Comparison of ENCODE assay signal across 1 cellular context in genomic region chr5:138213161-138214029, GRCh38.
TF ChIP-seq lines count a peak whose summit lies in the region.

A gene with protein sequence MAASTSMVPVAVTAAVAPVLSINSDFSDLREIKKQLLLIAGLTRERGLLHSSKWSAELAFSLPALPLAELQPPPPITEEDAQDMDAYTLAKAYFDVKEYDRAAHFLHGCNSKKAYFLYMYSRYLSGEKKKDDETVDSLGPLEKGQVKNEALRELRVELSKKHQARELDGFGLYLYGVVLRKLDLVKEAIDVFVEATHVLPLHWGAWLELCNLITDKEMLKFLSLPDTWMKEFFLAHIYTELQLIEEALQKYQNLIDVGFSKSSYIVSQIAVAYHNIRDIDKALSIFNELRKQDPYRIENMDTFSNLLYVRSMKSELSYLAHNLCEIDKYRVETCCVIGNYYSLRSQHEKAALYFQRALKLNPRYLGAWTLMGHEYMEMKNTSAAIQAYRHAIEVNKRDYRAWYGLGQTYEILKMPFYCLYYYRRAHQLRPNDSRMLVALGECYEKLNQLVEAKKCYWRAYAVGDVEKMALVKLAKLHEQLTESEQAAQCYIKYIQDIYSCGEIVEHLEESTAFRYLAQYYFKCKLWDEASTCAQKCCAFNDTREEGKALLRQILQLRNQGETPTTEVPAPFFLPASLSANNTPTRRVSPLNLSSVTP (minus strand): TSS chr5:138213323. CDS start chr5:138213312, 11 bp downstream.

TF ChIP-seq in K562, 482 proteins besides CTCF, POLR2A, EP300 and RAD21 (continued from another document and continues in another):
- no peak for TF ChIP-seq ZNF609 (CRISPR knock-in tag; IDR thresholded peaks at IDR 0.05; ENCODE audit: borderline replicate concordance)
- no peak for TF ChIP-seq ARHGAP35 (IDR thresholded peaks at IDR 0.05; ENCODE audit: partially characterized antibody)
- TF ChIP-seq, protein P1, sequence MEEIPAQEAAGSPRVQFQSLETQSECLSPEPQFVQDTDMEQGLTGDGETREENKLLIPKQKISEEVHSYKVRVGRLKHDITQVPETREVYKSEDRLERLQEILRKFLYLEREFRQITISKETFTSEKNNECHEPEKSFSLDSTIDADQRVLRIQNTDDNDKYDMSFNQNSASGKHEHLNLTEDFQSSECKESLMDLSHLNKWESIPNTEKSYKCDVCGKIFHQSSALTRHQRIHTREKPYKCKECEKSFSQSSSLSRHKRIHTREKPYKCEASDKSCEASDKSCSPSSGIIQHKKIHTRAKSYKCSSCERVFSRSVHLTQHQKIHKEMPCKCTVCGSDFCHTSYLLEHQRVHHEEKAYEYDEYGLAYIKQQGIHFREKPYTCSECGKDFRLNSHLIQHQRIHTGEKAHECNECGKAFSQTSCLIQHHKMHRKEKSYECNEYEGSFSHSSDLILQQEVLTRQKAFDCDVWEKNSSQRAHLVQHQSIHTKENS (CRISPR knock-in tag; IDR thresholded peaks at IDR 0.05), result no peak
- TF ChIP-seq THAP12 (CRISPR knock-in tag; IDR thresholded peaks at IDR 0.05), result 0 out of 2 replicates have a peak, but pooled peaks have one; percentile 59
- TF ChIP-seq CEBPZ (IDR thresholded peaks at IDR 0.05; ENCODE audit: borderline replicate concordance, low read depth, low read length), result no peak
- peak; percentile 95 for TF ChIP-seq SUPT5H (IDR thresholded peaks at IDR 0.05)
- peak; percentile 90 for TF ChIP-seq TBP (optimal IDR thresholded peaks at IDR 0.05; ENCODE audit: low read depth, low read length)
- no peak for TF ChIP-seq NR1H2 (CRISPR knock-in tag; IDR thresholded peaks at IDR 0.05)
- TF ChIP-seq ZBTB11 (CRISPR knock-in tag; IDR thresholded peaks at IDR 0.05), result 0 out of 6 replicates have a peak, but pooled peaks of 1 of the 3 experiments have one; percentile 23
- no peak for TF ChIP-seq ZNF311 (CRISPR knock-in tag; IDR thresholded peaks at IDR 0.05)
- TF ChIP-seq, protein P2, sequence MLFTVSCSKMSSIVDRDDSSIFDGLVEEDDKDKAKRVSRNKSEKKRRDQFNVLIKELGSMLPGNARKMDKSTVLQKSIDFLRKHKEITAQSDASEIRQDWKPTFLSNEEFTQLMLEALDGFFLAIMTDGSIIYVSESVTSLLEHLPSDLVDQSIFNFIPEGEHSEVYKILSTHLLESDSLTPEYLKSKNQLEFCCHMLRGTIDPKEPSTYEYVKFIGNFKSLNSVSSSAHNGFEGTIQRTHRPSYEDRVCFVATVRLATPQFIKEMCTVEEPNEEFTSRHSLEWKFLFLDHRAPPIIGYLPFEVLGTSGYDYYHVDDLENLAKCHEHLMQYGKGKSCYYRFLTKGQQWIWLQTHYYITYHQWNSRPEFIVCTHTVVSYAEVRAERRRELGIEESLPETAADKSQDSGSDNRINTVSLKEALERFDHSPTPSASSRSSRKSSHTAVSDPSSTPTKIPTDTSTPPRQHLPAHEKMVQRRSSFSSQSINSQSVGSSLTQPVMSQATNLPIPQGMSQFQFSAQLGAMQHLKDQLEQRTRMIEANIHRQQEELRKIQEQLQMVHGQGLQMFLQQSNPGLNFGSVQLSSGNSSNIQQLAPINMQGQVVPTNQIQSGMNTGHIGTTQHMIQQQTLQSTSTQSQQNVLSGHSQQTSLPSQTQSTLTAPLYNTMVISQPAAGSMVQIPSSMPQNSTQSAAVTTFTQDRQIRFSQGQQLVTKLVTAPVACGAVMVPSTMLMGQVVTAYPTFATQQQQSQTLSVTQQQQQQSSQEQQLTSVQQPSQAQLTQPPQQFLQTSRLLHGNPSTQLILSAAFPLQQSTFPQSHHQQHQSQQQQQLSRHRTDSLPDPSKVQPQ (CRISPR knock-in tag; IDR thresholded peaks at IDR 0.05; ENCODE audit: borderline replicate concordance), result no peak
- TF ChIP-seq ZNF445 (CRISPR knock-in tag; IDR thresholded peaks at IDR 0.05; ENCODE audit: low read depth), result 0 out of 2 replicates have a peak, but pooled peaks have one; percentile 45
- TF ChIP-seq SMAD4 (CRISPR knock-in tag; conservative IDR thresholded peaks at IDR 0.05), result no peak
- no peak for TF ChIP-seq CREBBP (IDR thresholded peaks at IDR 0.05; ENCODE audit: low read depth, low read length)
- peak; percentile 43; the same call in 1 of the 2 replicates for TF ChIP-seq CXXC5 (CRISPR knock-in tag; IDR thresholded peaks at IDR 0.05)
- no peak for TF ChIP-seq HMG20B (CRISPR knock-in tag; IDR thresholded peaks at IDR 0.05)
- no peak for TF ChIP-seq ZNF324 (CRISPR knock-in tag; IDR thresholded peaks at IDR 0.05)
- no peak for TF ChIP-seq HDGF (IDR thresholded peaks at IDR 0.05)
- TF ChIP-seq, protein P3, sequence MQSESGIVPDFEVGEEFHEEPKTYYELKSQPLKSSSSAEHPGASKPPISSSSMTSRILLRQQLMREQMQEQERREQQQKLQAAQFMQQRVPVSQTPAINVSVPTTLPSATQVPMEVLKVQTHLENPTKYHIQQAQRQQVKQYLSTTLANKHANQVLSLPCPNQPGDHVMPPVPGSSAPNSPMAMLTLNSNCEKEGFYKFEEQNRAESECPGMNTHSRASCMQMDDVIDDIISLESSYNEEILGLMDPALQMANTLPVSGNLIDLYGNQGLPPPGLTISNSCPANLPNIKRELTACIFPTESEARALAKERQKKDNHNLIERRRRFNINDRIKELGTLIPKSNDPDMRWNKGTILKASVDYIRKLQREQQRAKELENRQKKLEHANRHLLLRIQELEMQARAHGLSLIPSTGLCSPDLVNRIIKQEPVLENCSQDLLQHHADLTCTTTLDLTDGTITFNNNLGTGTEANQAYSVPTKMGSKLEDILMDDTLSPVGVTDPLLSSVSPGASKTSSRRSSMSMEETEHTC (IDR thresholded peaks at IDR 0.05), result no peak
- no peak for TF ChIP-seq CBX1 (IDR thresholded peaks at IDR 0.05; ENCODE audit: low read depth)
- no peak for TF ChIP-seq DMBX1 (CRISPR knock-in tag; IDR thresholded peaks at IDR 0.05; ENCODE audit: borderline replicate concordance)
- TF ChIP-seq, protein P4, sequence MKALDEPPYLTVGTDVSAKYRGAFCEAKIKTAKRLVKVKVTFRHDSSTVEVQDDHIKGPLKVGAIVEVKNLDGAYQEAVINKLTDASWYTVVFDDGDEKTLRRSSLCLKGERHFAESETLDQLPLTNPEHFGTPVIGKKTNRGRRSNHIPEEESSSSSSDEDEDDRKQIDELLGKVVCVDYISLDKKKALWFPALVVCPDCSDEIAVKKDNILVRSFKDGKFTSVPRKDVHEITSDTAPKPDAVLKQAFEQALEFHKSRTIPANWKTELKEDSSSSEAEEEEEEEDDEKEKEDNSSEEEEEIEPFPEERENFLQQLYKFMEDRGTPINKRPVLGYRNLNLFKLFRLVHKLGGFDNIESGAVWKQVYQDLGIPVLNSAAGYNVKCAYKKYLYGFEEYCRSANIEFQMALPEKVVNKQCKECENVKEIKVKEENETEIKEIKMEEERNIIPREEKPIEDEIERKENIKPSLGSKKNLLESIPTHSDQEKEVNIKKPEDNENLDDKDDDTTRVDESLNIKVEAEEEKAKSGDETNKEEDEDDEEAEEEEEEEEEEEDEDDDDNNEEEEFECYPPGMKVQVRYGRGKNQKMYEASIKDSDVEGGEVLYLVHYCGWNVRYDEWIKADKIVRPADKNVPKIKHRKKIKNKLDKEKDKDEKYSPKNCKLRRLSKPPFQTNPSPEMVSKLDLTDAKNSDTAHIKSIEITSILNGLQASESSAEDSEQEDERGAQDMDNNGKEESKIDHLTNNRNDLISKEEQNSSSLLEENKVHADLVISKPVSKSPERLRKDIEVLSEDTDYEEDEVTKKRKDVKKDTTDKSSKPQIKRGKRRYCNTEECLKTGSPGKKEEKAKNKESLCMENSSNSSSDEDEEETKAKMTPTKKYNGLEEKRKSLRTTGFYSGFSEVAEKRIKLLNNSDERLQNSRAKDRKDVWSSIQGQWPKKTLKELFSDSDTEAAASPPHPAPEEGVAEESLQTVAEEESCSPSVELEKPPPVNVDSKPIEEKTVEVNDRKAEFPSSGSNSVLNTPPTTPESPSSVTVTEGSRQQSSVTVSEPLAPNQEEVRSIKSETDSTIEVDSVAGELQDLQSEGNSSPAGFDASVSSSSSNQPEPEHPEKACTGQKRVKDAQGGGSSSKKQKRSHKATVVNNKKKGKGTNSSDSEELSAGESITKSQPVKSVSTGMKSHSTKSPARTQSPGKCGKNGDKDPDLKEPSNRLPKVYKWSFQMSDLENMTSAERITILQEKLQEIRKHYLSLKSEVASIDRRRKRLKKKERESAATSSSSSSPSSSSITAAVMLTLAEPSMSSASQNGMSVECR (CRISPR knock-in tag; IDR thresholded peaks at IDR 0.05), result no peak
- TF ChIP-seq HOXB6 (CRISPR knock-in tag; IDR thresholded peaks at IDR 0.05; ENCODE audit: borderline replicate concordance), result no peak
- TF ChIP-seq ZNF384 (IDR thresholded peaks at IDR 0.05; ENCODE audit: low read depth, low read length), result no peak
- no peak; the same call in 1 of the 2 replicates for TF ChIP-seq MAFG (tag; conservative IDR thresholded peaks at IDR 0.05)
